ENCODE assay signal across 13 cellular contexts in the genomic region with DNA sequence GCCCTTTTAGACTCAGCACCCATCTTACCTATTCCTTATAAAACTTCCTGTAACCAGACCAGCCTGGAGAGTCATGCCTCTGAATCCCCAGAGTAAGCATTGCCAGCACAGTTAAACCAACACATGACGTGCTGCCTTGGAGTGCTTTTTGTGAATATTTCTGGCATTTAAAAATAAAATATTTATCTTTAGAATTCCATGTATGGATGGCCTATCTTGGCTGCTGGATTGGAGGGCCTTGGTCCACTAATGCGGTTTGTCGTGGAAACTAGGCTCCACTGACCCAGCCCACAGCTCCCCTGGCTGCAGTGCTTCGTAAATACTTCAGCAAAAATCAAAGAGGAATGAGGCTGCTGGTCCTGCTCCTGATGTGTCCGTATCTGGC. TPM values are rescaled to one million over a fixed set of nuclear protein-coding genes. Genes with fewer than 3 reads are reported as not detected.
DNase-seq lines count a peak whose midpoint lies in the region; ATAC-seq and TF ChIP-seq lines count a peak whose summit lies in the region.
"Had no signal": no experiment of that assay in that cellular context is flagged by ENCODE, and none has a peak within 500 bp of the region (broad histone marks: within the 10 kb centered on the region; RNA-seq: fewer than 3 reads in every experiment).

No MANE protein-coding gene starts in this region.

- H3K36me3 ChIP-seq in SJCRH30, result no peaks in the 10 kb centered on the region
- H3K36me3 ChIP-seq in endodermal cell (ENCODE audit: control insufficient read depth, insufficient read depth, low read length), result peaks cover 24% of the 10 kb centered on the region
- peaks cover 7 to 18% of the 10 kb centered on the region in 2 donors for H3K36me3 ChIP-seq in muscle layer of duodenum (ENCODE audit: control insufficient read depth in 1 of 2, insufficient read depth in 2 of 2, low read length in 2 of 2)
- H3K36me3 ChIP-seq: HAP-1, SJSA1 had no signal

- 89 to 97% methylated on average over 3 to 5 of the region's 5 CpGs for WGBS in endodermal cell (ENCODE audit: insufficient coverage in 1 of 2, insufficient read length in 1 of 2), 2 experiments

- H3K9me3 ChIP-seq in SJCRH30 (replicated peaks) (no peaks in the 10 kb centered on the region), endodermal cell (ENCODE audit: control insufficient read depth, low read length) (no peaks in the 10 kb centered on the region), muscle layer of duodenum (ENCODE audit: control insufficient read depth in 1 of 2, low read length in 2 of 2) (no peaks in the 10 kb centered on the region)
- H3K9me3 ChIP-seq: HAP-1, SJSA1 had no signal

- no peak overlapping the region for H3K27ac Mint-ChIP-seq in endodermal cell

- H3K27me3 ChIP-seq in SJCRH30, result no peaks in the 10 kb centered on the region
- H3K27me3 ChIP-seq in endodermal cell (ENCODE audit: control insufficient read depth, insufficient read depth, low read length, poor library complexity, severe bottlenecking), result no peaks in the 10 kb centered on the region
- H3K27me3 ChIP-seq in muscle layer of duodenum (ENCODE audit: low read depth, low read length), result no peaks in the 10 kb centered on the region
- H3K27me3 ChIP-seq: SJSA1 had no signal

- no peak overlapping the region for H3K27ac ChIP-seq in SJCRH30
- H3K27ac ChIP-seq in endodermal cell (ENCODE audit: low read depth, low read length), result no peak overlapping the region
- peak overlapping the region; percentile 12 for H3K27ac ChIP-seq in muscle layer of duodenum (ENCODE audit: low read length)
- H3K27ac ChIP-seq: HL-60, RWPE1, SJSA1 had no signal

- H3K9me3 Mint-ChIP-seq in endodermal cell, result no peaks in the 10 kb centered on the region

- DNase-seq in SJCRH30, result no peak
- peak; percentile 26 for DNase-seq in endodermal cell
- no peak for DNase-seq in HuH-7.5 (ENCODE audit: low spot score)
- no peak for DNase-seq in GM19238 (ENCODE audit: insufficient read length, low spot score)
- no peak for DNase-seq in ecto neural progenitor cell (ENCODE audit: low spot score)
- DNase-seq: DMS153, KG1 had no signal

- H3K4me1 Mint-ChIP-seq in endodermal cell, result peaks cover 5% of the 10 kb centered on the region

- ATAC-seq in HG02798 (IDR thresholded peaks at IDR 0.05; ENCODE audit: poor library complexity, unreplicated experiment), result no peak

- no peak for TF ChIP-seq CTCF in endodermal cell (conservative IDR thresholded peaks at IDR 0.05)

- H3K4me1 ChIP-seq in SJCRH30 (peaks cover 2% of the 10 kb centered on the region; the same call in 1 of the 2 replicates), endodermal cell (ENCODE audit: control insufficient read depth, insufficient read depth, low read length) (no peaks in the 10 kb centered on the region), muscle layer of duodenum (ENCODE audit: control insufficient read depth in 1 of 2, insufficient read depth in 2 of 2, low read length in 2 of 2) (peaks cover 0 to 13% of the 10 kb centered on the region in 2 donors)
- H3K4me1 ChIP-seq: HAP-1, SJSA1 had no signal

- H3K4me3 ChIP-seq in SJCRH30 (peak overlapping the region; percentile 3; the same call in 1 of the 2 replicates), endodermal cell (ENCODE audit: low read length) (no peak overlapping the region), muscle layer of duodenum (ENCODE audit: low read depth in 1 of 2, low read length in 2 of 2) (no peak overlapping the region)
- H3K4me3 ChIP-seq: HAP-1, SJSA1 had no signal

- no peak overlapping the region for H3K9ac ChIP-seq in endodermal cell (ENCODE audit: extremely low read depth, low read length, poor library complexity, severe bottlenecking)

- H3K4me3 Mint-ChIP-seq in endodermal cell, result no peak overlapping the region

- peaks cover 58% of the 10 kb centered on the region for H3K36me3 Mint-ChIP-seq in endodermal cell (ENCODE audit: low read depth)

- H3K27me3 Mint-ChIP-seq in endodermal cell (ENCODE audit: insufficient read depth), result no peaks in the 10 kb centered on the region

RNA-seq across cellular contexts. Expression of a gene that starts 17.5 kb away (rescaled TPM):
- total RNA-seq in SJCRH30 (2014; rRNA removed; shearing (Covaris generic)), result 1.5 and 1.6 TPM in 2 replicates
- 10 to 100 TPM; 53.1 to 75.4 TPM for total RNA-seq in endodermal cell
- polyA plus RNA-seq in endodermal cell (2013, experiment 1 of 2), result 18.3 TPM
- 16.6 TPM for polyA plus RNA-seq in endodermal cell (2013, experiment 2 of 2)
- total RNA-seq: SJSA1 had no signal

RNA-seq across cellular contexts. Expression of a gene that starts 56.1 kb away (rescaled TPM):
- total RNA-seq in SJCRH30 (2014; rRNA removed; shearing (Covaris generic)), result 5.4 and 5.6 TPM in 2 replicates
- 10 to 100 TPM; 12.3 to 14.5 TPM for total RNA-seq in endodermal cell
- 3.0 TPM for polyA plus RNA-seq in endodermal cell (2013, experiment 1 of 2)
- polyA plus RNA-seq in endodermal cell (2013, experiment 2 of 2), result 3.4 TPM

Comparison
In these comparisons a context has a peak if more than half of its experiments do, and no peak if none do; other contexts are left out.
1. RNA of a gene that starts 17.5 kb away (total RNA-seq): 53.1 to 75.4 TPM in endodermal cell; 1.5 to 1.6 TPM in SJCRH30; every median in the first group is over 10 times any median in the second.